ENCODE assay signal across 20 cellular contexts in the genomic region with DNA sequence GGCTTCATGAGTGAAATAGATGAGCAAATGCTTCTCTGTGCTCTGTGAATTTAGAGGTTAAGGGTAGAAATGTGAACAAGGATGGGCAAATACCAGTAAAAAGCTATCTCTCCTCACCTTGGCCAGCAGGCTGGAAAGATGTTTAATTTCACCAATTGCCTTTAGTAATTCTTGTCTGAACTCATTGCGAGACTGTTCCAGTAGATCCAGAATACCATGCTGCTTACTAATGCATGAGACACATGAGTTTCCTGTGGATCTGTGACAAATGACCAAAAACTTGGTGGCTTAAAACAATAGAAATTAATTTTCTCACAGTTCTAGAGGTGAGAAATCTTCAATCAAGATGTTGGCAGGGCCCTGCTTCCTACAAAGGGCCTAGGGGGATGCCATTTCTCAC. TPM values are rescaled to one million over a fixed set of nuclear protein-coding genes. Genes with fewer than 3 reads are reported as not detected.
DNase-seq lines count a peak whose midpoint lies in the region; ATAC-seq, FAIRE-seq and TF ChIP-seq lines count a peak whose summit lies in the region.
"Had no signal": no experiment of that assay in that cellular context is flagged by ENCODE, and none has a peak within 500 bp of the region (broad histone marks: within the 10 kb centered on the region; RNA-seq: fewer than 3 reads in every experiment).

No MANE protein-coding gene starts in this region.

- FAIRE-seq in H54 (lab: Jason Lieb, UNC) = no peak
- FAIRE-seq: A204.1 had no signal

- no peak for TF ChIP-seq POLR2A in H54 (IDR thresholded peaks at IDR 0.05; ENCODE audit: low read depth, low read length)

- H3K27me3 ChIP-seq in RWPE2 (ENCODE audit: insufficient read depth, poor library complexity, severe bottlenecking) = peaks cover 4% of the 10 kb centered on the region
- peaks cover 13% of the 10 kb centered on the region for H3K27me3 ChIP-seq in foreskin keratinocyte

- H3K4me1 ChIP-seq in RWPE2 (ENCODE audit: insufficient read depth, poor library complexity, severe bottlenecking) (peaks cover 9% of the 10 kb centered on the region), foreskin keratinocyte (peaks cover 20% of the 10 kb centered on the region)

- TF ChIP-seq CTCF in RWPE2 (IDR thresholded peaks at IDR 0.05; ENCODE audit: poor library complexity, severe bottlenecking) (no peak), foreskin keratinocyte (conservative IDR thresholded peaks at IDR 0.05) (no peak)

- no peak overlapping the region for H3K4me3 ChIP-seq in RWPE2 (ENCODE audit: severe bottlenecking)
- H3K4me3 ChIP-seq: PC-9 had no signal

- ATAC-seq in RWPE2 (ENCODE audit: low read depth) (no peak), foreskin keratinocyte (peak; percentile 34), HG02870 (IDR thresholded peaks at IDR 0.05; ENCODE audit: unreplicated experiment) (no peak)
- ATAC-seq: Right ventricle myocardium inferior had no signal

- H3K9me3 ChIP-seq in RWPE2 (ENCODE audit: severe bottlenecking) = no peaks in the 10 kb centered on the region
- H3K9me3 ChIP-seq: SK-N-SH had no signal

- DNase-seq in AG08395 (ENCODE audit: low spot score) (peak; percentile 17), H54 (ENCODE audit: insufficient read length, low spot score) (peak; percentile 35), RWPE2 (ENCODE audit: low spot score) (no peak), foreskin keratinocyte (peak; percentile 63 to 75), NCI-H2029 (lab: John Stamatoyannopoulos, UW) (no peak), T-helper 1 cell (no peak)
- DNase-seq in activated CD4-positive, CD25-positive, alpha-beta regulatory T cell treated with anti-CD3 and anti-CD28 coated beads, Interleukin-2, amount 50 U/mL, for 72 hours = no peak
- DNase-seq: DMS 273 treated with DMSO at 0.1 percent for 48 hours, H9, NCI-H1436, NCI-H2081, NCI-H510A, NCI-H82, PC-9, SK-N-SH had no signal

- H3K27ac ChIP-seq in RWPE2 (ENCODE audit: poor library complexity, severe bottlenecking) = peak overlapping the region; percentile 2
- no peak overlapping the region for H3K27ac ChIP-seq in foreskin keratinocyte
- H3K27ac ChIP-seq: C4-2B, PC-9 had no signal

- no peaks in the 10 kb centered on the region for H3K36me3 ChIP-seq in RWPE2 (ENCODE audit: low read depth)

RNA-seq across cellular contexts. Expression of a gene that starts 9.3 kb away (rescaled TPM):
- total RNA-seq in foreskin keratinocyte = 4.0 and 4.3 TPM in 2 replicates
- 0.64 and 0.75 TPM in 2 replicates for polyA plus RNA-seq in foreskin keratinocyte

RNA-seq across cellular contexts. Expression of a gene that starts 27.1 kb away (rescaled TPM):
- 0.17 and 2.4 TPM in 2 replicates for total RNA-seq in foreskin keratinocyte
- 0.02 and 0.04 TPM in 2 replicates for polyA plus RNA-seq in foreskin keratinocyte
- polyA plus RNA-seq: IgD-negative memory B cell had no signal

Comparison
In these comparisons a context has a peak if more than half of its experiments do, and no peak if none do; other contexts are left out.
1. DNase-seq: peak in AG08395 (single experiment), H54 (single experiment) and foreskin keratinocyte (2 of 2); none in RWPE2 (single experiment), NCI-H2029 (single experiment), T-helper 1 cell (0 of 5) and activated CD4-positive, CD25-positive, alpha-beta regulatory T cell treated with anti-CD3 and anti-CD28 coated beads, Interleukin-2, amount 50 U/mL, for 72 hours (single experiment).